In genomic region chr17:46903762-46904672, GRCh38 we compare ENCODE assay signal across 1 cellular context.
TF ChIP-seq lines count a peak whose summit lies in the region.

No MANE protein-coding gene starts in this region.

TF ChIP-seq in HepG2, 621 proteins besides CTCF, POLR2A, EP300 and RAD21:
- no peak for TF ChIP-seq RERE (CRISPR knock-in tag; IDR thresholded peaks at IDR 0.05; ENCODE audit: low read depth)
- no peak for TF ChIP-seq ZNF839 (CRISPR knock-in tag; IDR thresholded peaks at IDR 0.05; ENCODE audit: borderline replicate concordance)
- TF ChIP-seq FOXO1 (CRISPR knock-in tag; IDR thresholded peaks at IDR 0.05), result no peak
- no peak for TF ChIP-seq MYNN (CRISPR knock-in tag; IDR thresholded peaks at IDR 0.05; ENCODE audit: low read depth)
- no peak for TF ChIP-seq SOX5 (CRISPR knock-in tag; IDR thresholded peaks at IDR 0.05; ENCODE audit: borderline replicate concordance)
- TF ChIP-seq ELF4 (CRISPR knock-in tag; IDR thresholded peaks at IDR 0.05; ENCODE audit: borderline replicate concordance), result no peak
- TF ChIP-seq, protein P1, sequence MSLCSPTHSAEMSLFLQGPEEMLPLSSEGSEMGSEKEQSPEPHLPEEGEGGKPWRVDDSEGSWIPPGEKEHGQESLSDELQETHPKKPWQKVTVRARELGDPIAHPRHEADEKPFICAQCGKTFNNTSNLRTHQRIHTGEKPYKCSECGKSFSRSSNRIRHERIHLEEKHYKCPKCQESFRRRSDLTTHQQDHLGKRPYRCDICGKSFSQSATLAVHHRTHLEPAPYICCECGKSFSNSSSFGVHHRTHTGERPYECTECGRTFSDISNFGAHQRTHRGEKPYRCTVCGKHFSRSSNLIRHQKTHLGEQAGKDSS (CRISPR knock-in tag; IDR thresholded peaks at IDR 0.05; ENCODE audit: borderline replicate concordance, low read depth), result no peak
- no peak for TF ChIP-seq DMAP1 (CRISPR knock-in tag; IDR thresholded peaks at IDR 0.05)
- TF ChIP-seq KDM3A (CRISPR knock-in tag; IDR thresholded peaks at IDR 0.05; ENCODE audit: low read depth), result no peak
- TF ChIP-seq ATF6 (CRISPR knock-in tag; conservative IDR thresholded peaks at IDR 0.05), result no peak
- no peak for TF ChIP-seq NR2C2 (CRISPR knock-in tag; IDR thresholded peaks at IDR 0.05; ENCODE audit: borderline replicate concordance)
- TF ChIP-seq ZFP62 (CRISPR knock-in tag; IDR thresholded peaks at IDR 0.05), result no peak
- TF ChIP-seq ZNF800 (CRISPR knock-in tag; IDR thresholded peaks at IDR 0.05), result no peak
- TF ChIP-seq SMAD1 (CRISPR knock-in tag; IDR thresholded peaks at IDR 0.05; ENCODE audit: borderline replicate concordance, low read depth), result no peak
- TF ChIP-seq ZSCAN21 (CRISPR knock-in tag; IDR thresholded peaks at IDR 0.05; ENCODE audit: borderline replicate concordance), result no peak
- TF ChIP-seq SNAPC2 (CRISPR knock-in tag; IDR thresholded peaks at IDR 0.05), result no peak
- TF ChIP-seq RFX3 (CRISPR knock-in tag; IDR thresholded peaks at IDR 0.05), result no peak
- no peak for TF ChIP-seq SIX1 (CRISPR knock-in tag; IDR thresholded peaks at IDR 0.05; ENCODE audit: borderline replicate concordance)
- TF ChIP-seq ZNF331 (CRISPR knock-in tag; IDR thresholded peaks at IDR 0.05), result no peak
- no peak for TF ChIP-seq ZNF703 (CRISPR knock-in tag; IDR thresholded peaks at IDR 0.05; ENCODE audit: borderline replicate concordance)
TF ChIP-seq in HepG2: peak in this region for 0.
